In the genomic region with DNA sequence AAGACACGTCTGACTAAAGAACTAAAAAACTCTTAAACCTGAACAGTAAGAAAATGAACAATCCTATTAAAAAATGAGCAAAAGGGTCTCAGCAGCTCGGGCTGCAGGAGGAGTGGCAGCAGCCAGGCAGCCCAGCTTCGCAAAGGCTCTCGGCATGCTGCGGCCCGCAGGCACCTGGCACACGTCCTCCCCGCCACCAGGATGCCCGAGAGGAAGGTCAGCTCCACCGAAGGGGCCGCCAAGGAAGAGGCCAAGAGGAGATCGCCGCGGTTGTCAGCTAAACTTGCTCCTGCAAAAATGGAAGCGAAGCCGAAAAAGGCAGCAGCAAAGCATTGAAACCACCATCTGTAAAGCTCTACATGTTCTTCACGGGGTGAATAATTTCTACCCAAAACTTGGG, we compare ENCODE assay signal across 19 cellular contexts.
"Had no signal": no experiment of that assay in that cellular context is flagged by ENCODE, and none has a peak within 500 bp of the region (broad histone marks: within the 10 kb centered on the region; RNA-seq: fewer than 3 reads in every experiment).

No MANE protein-coding gene starts in this region.

- H3K9me3 Mint-ChIP-seq: activated CD4-positive, alpha-beta T cell treated with anti-CD3 and anti-CD28 coated beads, Interleukin-2, amount 10 ng/mL, durations not matched to agents 7 days and 5 days; activated naive CD4-positive, alpha-beta T cell treated with anti-CD3 and anti-CD28 coated beads, Interleukin-2, amount 10 ng/mL, durations not matched to agents 7 days and 5 days; activated naive CD8-positive, alpha-beta T cell treated with anti-CD3 and anti-CD28 coated beads, Interleukin-2, amount 50 U/mL, for 24 hours; T-helper 2 cell treated with Interferon-gamma antibody and Interleukin-4, amounts not matched to agents 5 μg/mL and 100 μg/mL, for 36 hours had no signal

- H3K36me3 ChIP-seq: brain microvascular endothelial cell, gastrocnemius medialis, left lung, prostate gland, stomach had no signal

- H3K36me3 Mint-ChIP-seq: activated naive CD4-positive, alpha-beta T cell treated with anti-CD3 and anti-CD28 coated beads, Interleukin-2, amount 10 ng/mL, durations not matched to agents 7 days and 5 days had no signal

- H3K27ac ChIP-seq: brain microvascular endothelial cell, gastrocnemius medialis, left lung, prostate gland, stomach had no signal

- H3K27me3 ChIP-seq: brain microvascular endothelial cell, gastrocnemius medialis, left lung, stomach had no signal

- H3K27ac Mint-ChIP-seq: activated CD4-positive, alpha-beta T cell treated with anti-CD3 and anti-CD28 coated beads, Interleukin-2, amount 10 ng/mL, durations not matched to agents 7 days and 5 days; activated naive CD4-positive, alpha-beta T cell treated with anti-CD3 and anti-CD28 coated beads, Interleukin-2, amount 10 ng/mL, durations not matched to agents 7 days and 5 days; activated naive CD8-positive, alpha-beta T cell treated with anti-CD3 and anti-CD28 coated beads, Interleukin-2, amount 50 U/mL, for 24 hours; T-helper 2 cell treated with Interferon-gamma antibody and Interleukin-4, amounts not matched to agents 5 μg/mL and 100 μg/mL, for 36 hours had no signal

- H3K27me3 Mint-ChIP-seq: activated CD4-positive, alpha-beta T cell treated with anti-CD3 and anti-CD28 coated beads, Interleukin-2, amount 10 ng/mL, durations not matched to agents 7 days and 5 days; activated naive CD4-positive, alpha-beta T cell treated with anti-CD3 and anti-CD28 coated beads, Interleukin-2, amount 10 ng/mL, durations not matched to agents 7 days and 5 days; activated naive CD8-positive, alpha-beta T cell treated with anti-CD3 and anti-CD28 coated beads, Interleukin-2, amount 50 U/mL, for 24 hours had no signal

- H3K4me1 Mint-ChIP-seq: activated CD4-positive, alpha-beta T cell treated with anti-CD3 and anti-CD28 coated beads, Interleukin-2, amount 10 ng/mL, durations not matched to agents 7 days and 5 days; activated naive CD4-positive, alpha-beta T cell treated with anti-CD3 and anti-CD28 coated beads, Interleukin-2, amount 10 ng/mL, durations not matched to agents 7 days and 5 days had no signal

- DNase-seq: activated CD4-positive, alpha-beta T cell treated with anti-CD3 and anti-CD28 coated beads, Interleukin-2, amount 10 ng/mL, durations not matched to agents 7 days and 5 days; activated CD8-positive, alpha-beta memory T cell treated with anti-CD3 and anti-CD28 coated beads, Interleukin-2, amount 50 U/mL, for 48 hours; activated effector memory CD4-positive, alpha-beta T cell treated with Interleukin-2 at 50 U/mL for 16 hours; activated naive CD4-positive, alpha-beta T cell treated with anti-CD3 and anti-CD28 coated beads, Interleukin-2, amount 10 ng/mL, durations not matched to agents 7 days and 5 days; activated naive CD8-positive, alpha-beta T cell treated with anti-CD3 and anti-CD28 coated beads, Interleukin-2, amount 50 U/mL, for 24 hours; activated T-cell treated with anti-CD3 and anti-CD28 coated beads, Interleukin-2, amount 50 U/mL, for 48 hours; anterior cingulate cortex; brain microvascular endothelial cell; central memory CD4-positive, alpha-beta T cell; cortex of kidney; gastrocnemius medialis; head of caudate nucleus; left lung; midbrain; right cardiac atrium; stomach; trophoblast cell had no signal

- ATAC-seq: activated naive CD8-positive, alpha-beta T cell treated with anti-CD3 and anti-CD28 coated beads, Interleukin-2, amount 50 U/mL, for 24 hours; gastrocnemius medialis; left lung; right cardiac atrium had no signal

- H3K4me1 ChIP-seq: gastrocnemius medialis, left lung, prostate gland, stomach had no signal

- H3K9me3 ChIP-seq: gastrocnemius medialis, left lung, prostate gland, stomach had no signal

- H3K4me3 ChIP-seq: gastrocnemius medialis, left lung, prostate gland, stomach had no signal

- H3K4me3 Mint-ChIP-seq: activated CD4-positive, alpha-beta T cell treated with anti-CD3 and anti-CD28 coated beads, Interleukin-2, amount 10 ng/mL, durations not matched to agents 7 days and 5 days; activated naive CD4-positive, alpha-beta T cell treated with anti-CD3 and anti-CD28 coated beads, Interleukin-2, amount 10 ng/mL, durations not matched to agents 7 days and 5 days; activated naive CD8-positive, alpha-beta T cell treated with anti-CD3 and anti-CD28 coated beads, Interleukin-2, amount 50 U/mL, for 24 hours; T-helper 2 cell treated with Interferon-gamma antibody and Interleukin-4, amounts not matched to agents 5 μg/mL and 100 μg/mL, for 36 hours had no signal
